15 cellular contexts compared by ENCODE assay signal in genomic region chr19:58376724-58377123, GRCh38. TPM values are rescaled to one million over a fixed set of nuclear protein-coding genes. Genes with fewer than 3 reads are reported as not detected.
"Had no signal": no experiment of that assay in that cellular context is flagged by ENCODE, and none has a peak within 500 bp of the region (broad histone marks: within the 10 kb centered on the region; RNA-seq: fewer than 3 reads in every experiment).

No MANE protein-coding gene starts in this region.

RNA-seq across cellular contexts. Expression of gene RNF225, which starts 18.7 kb away (rescaled TPM):
- total RNA-seq: kidney epithelial cell, left ventricle myocardium inferior, mesenteric fat pad, mucosa of descending colon, myocyte, osteoblast, pancreas, sigmoid colon, spleen, subcutaneous adipose tissue, thoracic aorta had no signal
- polyA plus RNA-seq: immature natural killer cell; naive thymus-derived CD4-positive, alpha-beta T cell; neural cell; pancreas; small intestine; spleen had no signal
